In the genomic region with DNA sequence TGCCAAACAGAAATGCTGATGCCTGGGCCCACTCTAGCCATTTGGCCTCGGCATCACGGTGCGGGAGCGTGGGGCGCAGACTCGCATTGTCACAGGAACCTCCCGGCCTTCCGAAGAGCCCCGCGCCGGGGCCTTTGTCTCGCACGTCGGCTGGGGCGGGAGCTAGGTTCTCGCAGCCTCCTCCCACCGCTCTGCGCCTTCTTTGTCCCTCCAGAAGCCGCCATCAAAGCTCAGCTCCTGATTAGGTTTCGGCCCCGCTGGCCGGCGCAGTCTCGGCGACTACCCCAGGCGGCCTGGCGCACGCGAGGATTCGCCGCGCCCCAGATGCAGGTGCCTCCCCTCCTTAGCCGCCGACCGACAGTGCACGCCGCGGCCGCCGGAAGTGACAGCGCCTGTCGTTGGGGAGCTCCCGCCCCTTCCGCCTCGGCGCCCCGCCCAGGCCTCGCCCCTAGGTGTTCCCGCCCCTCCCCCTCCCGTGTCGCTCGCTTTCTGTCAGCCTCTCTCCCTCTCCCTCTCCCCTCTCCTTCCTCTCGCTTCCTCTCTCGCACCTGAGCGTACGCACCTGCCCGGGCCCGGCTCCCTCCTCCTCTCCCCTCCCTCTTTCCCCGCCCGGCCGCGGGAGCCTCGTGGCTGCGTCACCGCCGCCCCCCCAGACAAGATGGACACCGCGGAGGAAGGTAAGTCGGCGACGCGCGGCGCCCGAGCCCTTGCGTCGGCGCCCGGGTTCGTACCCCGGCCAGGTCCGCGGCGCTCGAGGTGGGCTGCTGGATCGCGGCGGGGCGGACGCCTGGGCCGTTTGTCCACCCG, we compare ENCODE assay signal across 1 cellular context.
A peak's percentile ranks its signal among the peaks of the same experiment; 100 is the strongest.
TF ChIP-seq lines count a peak whose summit lies in the region.

A gene with protein sequence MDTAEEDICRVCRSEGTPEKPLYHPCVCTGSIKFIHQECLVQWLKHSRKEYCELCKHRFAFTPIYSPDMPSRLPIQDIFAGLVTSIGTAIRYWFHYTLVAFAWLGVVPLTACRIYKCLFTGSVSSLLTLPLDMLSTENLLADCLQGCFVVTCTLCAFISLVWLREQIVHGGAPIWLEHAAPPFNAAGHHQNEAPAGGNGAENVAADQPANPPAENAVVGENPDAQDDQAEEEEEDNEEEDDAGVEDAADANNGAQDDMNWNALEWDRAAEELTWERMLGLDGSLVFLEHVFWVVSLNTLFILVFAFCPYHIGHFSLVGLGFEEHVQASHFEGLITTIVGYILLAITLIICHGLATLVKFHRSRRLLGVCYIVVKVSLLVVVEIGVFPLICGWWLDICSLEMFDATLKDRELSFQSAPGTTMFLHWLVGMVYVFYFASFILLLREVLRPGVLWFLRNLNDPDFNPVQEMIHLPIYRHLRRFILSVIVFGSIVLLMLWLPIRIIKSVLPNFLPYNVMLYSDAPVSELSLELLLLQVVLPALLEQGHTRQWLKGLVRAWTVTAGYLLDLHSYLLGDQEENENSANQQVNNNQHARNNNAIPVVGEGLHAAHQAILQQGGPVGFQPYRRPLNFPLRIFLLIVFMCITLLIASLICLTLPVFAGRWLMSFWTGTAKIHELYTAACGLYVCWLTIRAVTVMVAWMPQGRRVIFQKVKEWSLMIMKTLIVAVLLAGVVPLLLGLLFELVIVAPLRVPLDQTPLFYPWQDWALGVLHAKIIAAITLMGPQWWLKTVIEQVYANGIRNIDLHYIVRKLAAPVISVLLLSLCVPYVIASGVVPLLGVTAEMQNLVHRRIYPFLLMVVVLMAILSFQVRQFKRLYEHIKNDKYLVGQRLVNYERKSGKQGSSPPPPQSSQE (plus strand): TSS at position 455 of the 807 bp plus-strand sequence. CDS start 204 bp downstream, at position 659.

TF ChIP-seq in HepG2, 621 proteins besides CTCF, POLR2A, EP300 and RAD21 (continued from another document and continues in another):
- 0 out of 2 replicates have a peak, but pooled peaks have one; percentile 9 for TF ChIP-seq ZBED4 (CRISPR knock-in tag; IDR thresholded peaks at IDR 0.05; ENCODE audit: borderline replicate concordance)
- peak; percentile 11; the same call in 1 of the 2 replicates for TF ChIP-seq FOXO1 (CRISPR knock-in tag; IDR thresholded peaks at IDR 0.05)
- TF ChIP-seq ZNF780A (CRISPR knock-in tag; IDR thresholded peaks at IDR 0.05): peak; percentile 69; the same call in 1 of the 2 replicates
- TF ChIP-seq ZNF709 (CRISPR knock-in tag; IDR thresholded peaks at IDR 0.05): peak; percentile 55; the same call in 1 of the 2 replicates
- TF ChIP-seq ZNF101 (CRISPR knock-in tag; IDR thresholded peaks at IDR 0.05; ENCODE audit: borderline replicate concordance, low read depth): no peak
- TF ChIP-seq ZBTB49 (CRISPR knock-in tag; IDR thresholded peaks at IDR 0.05; ENCODE audit: borderline replicate concordance): no peak
- no peak for TF ChIP-seq ATM (IDR thresholded peaks at IDR 0.05; ENCODE audit: borderline replicate concordance)
- TF ChIP-seq ZNF382 (CRISPR knock-in tag; IDR thresholded peaks at IDR 0.05; ENCODE audit: borderline replicate concordance): no peak
- TF ChIP-seq ZNF567 (CRISPR knock-in tag; IDR thresholded peaks at IDR 0.05; ENCODE audit: borderline replicate concordance): no peak
- no peak for TF ChIP-seq TRAFD1 (CRISPR knock-in tag; IDR thresholded peaks at IDR 0.05; ENCODE audit: borderline replicate concordance)
- TF ChIP-seq RFXAP (CRISPR knock-in tag; IDR thresholded peaks at IDR 0.05; ENCODE audit: borderline replicate concordance): peak; percentile 29; the same call in 1 of the 2 replicates
- no peak for TF ChIP-seq NFIB (CRISPR knock-in tag; IDR thresholded peaks at IDR 0.05; ENCODE audit: borderline replicate concordance)
- no peak for TF ChIP-seq PAF1 (CRISPR knock-in tag; IDR thresholded peaks at IDR 0.05)
- TF ChIP-seq SAFB2 (CRISPR knock-in tag; IDR thresholded peaks at IDR 0.05; ENCODE audit: borderline replicate concordance, low read depth): no peak
- no peak for TF ChIP-seq CSRNP2 (CRISPR knock-in tag; conservative IDR thresholded peaks at IDR 0.05; ENCODE audit: low read depth)
- TF ChIP-seq PCBP1 (IDR thresholded peaks at IDR 0.05; ENCODE audit: borderline replicate concordance, low read depth, low read length): 0 out of 2 replicates have a peak, but pooled peaks have one; percentile 89
- no peak for TF ChIP-seq SMC3 (IDR thresholded peaks at IDR 0.05; ENCODE audit: low read length)
- no peak for TF ChIP-seq JARID2 (CRISPR knock-in tag; IDR thresholded peaks at IDR 0.05; ENCODE audit: insufficient replicate concordance)
- TF ChIP-seq CAMTA2 (CRISPR knock-in tag; IDR thresholded peaks at IDR 0.05; ENCODE audit: borderline replicate concordance): peak; percentile 85; the same call in 1 of the 2 replicates
- TF ChIP-seq STAG1 (CRISPR knock-in tag; IDR thresholded peaks at IDR 0.05): no peak; the same call in 1 of the 2 replicates
- TF ChIP-seq TEAD3 (CRISPR knock-in tag; optimal IDR thresholded peaks at IDR 0.05; ENCODE audit: borderline replicate concordance): peak; percentile 56
- TF ChIP-seq ZNF564 (CRISPR knock-in tag; IDR thresholded peaks at IDR 0.05): peak; percentile 81
- peak; percentile 99 for TF ChIP-seq ZNF556 (CRISPR knock-in tag; IDR thresholded peaks at IDR 0.05; ENCODE audit: borderline replicate concordance)
- no peak for TF ChIP-seq PHB2 (IDR thresholded peaks at IDR 0.05; ENCODE audit: partially characterized antibody)
- 0 out of 2 replicates have a peak, but pooled peaks have one; percentile 8 for TF ChIP-seq ZHX2 (IDR thresholded peaks at IDR 0.05; ENCODE audit: low read depth)
- 0 out of 2 replicates have a peak, but pooled peaks have one; percentile 68 for TF ChIP-seq ZHX2 (CRISPR knock-in tag; IDR thresholded peaks at IDR 0.05; ENCODE audit: borderline replicate concordance)
- no peak for TF ChIP-seq JUN (CRISPR knock-in tag; IDR thresholded peaks at IDR 0.05)
- peak; percentile 59 to 80; a peak in 3 of 4 replicates for TF ChIP-seq HMGXB4 (CRISPR knock-in tag; IDR thresholded peaks at IDR 0.05; ENCODE audit: borderline replicate concordance in 1 of 2, low read depth in 1 of 2)
- TF ChIP-seq ATF3 (CRISPR knock-in tag; IDR thresholded peaks at IDR 0.05): no peak; the same call in 1 of the 2 replicates
